Comparison of ENCODE assay signal across 21 cellular contexts in genomic region chr2:85692039-85692645, GRCh38. TPM values are rescaled to one million over a fixed set of nuclear protein-coding genes. Genes with fewer than 3 reads are reported as not detected.
DNase-seq lines count a peak whose midpoint lies in the region; ATAC-seq and TF ChIP-seq lines count a peak whose summit lies in the region.
"Had no signal": no experiment of that assay in that cellular context is flagged by ENCODE, and none has a peak within 500 bp of the region (broad histone marks: within the 10 kb centered on the region; RNA-seq: fewer than 3 reads in every experiment).

No MANE protein-coding gene starts in this region.

- intact Hi-C loops in natural killer cell (cut with micrococcal nuclease) = loop anchor here (2.0 to 5.0 kb wide), 3 partner anchors 161 to 345 kb away; partner anchors contain the start of gene ST3GAL5

- DNase-seq in activated CD8-positive, alpha-beta memory T cell treated with anti-CD3 and anti-CD28 coated beads, Interleukin-2, amount 10 ng/mL, durations not matched to agents 7 days and 5 days = no peak
- no peak for DNase-seq in activated CD8-positive, alpha-beta memory T cell treated with anti-CD3 and anti-CD28 coated beads, Interleukin-2, amount 50 U/mL, for 4 hours
- no peak for DNase-seq in activated naive CD8-positive, alpha-beta T cell treated with anti-CD3 and anti-CD28 coated beads for 36 hours
- DNase-seq in natural killer cell = no peak
- DNase-seq in T-helper 2 cell treated with Interferon-gamma antibody and Interleukin-4, amounts not matched to agents 5 μg/mL and 100 μg/mL, for 36 hours (ENCODE audit: low spot score) = no peak
- DNase-seq in stimulated activated CD4-positive, alpha-beta T cell treated with anti-CD3 and anti-CD28 coated beads, Interleukin-2, amount 100 ng/mL, for 24 hours = no peak
- DNase-seq: DMS53, EL, HFFc6, NCI-H1417 treated with DMSO at 0.1 percent for 48 hours, NCI-H187 treated with DMSO at 0.1 percent for 48 hours, NCI-H2227 treated with DMSO at 0.1 percent for 48 hours, NCI-H510A treated with DMSO at 0.1 percent for 48 hours, NCI-H774, SHP77 treated with DMSO at 0.1 percent for 48 hours had no signal

- CTCF ChIA-PET in activated CD8-positive, alpha-beta memory T cell treated with anti-CD3 and anti-CD28 coated beads, Interleukin-2, amount 10 ng/mL, durations not matched to agents 7 days and 5 days (lab: Charles Lee) = interaction anchor here (1.3 to 8.2 kb wide), 6 partner anchors 12 to 55 kb away, joined by 3 to 70 read pairs (median 6); no protein-coding TSS in a partner anchor

- no peak for ATAC-seq in activated CD8-positive, alpha-beta memory T cell treated with anti-CD3 and anti-CD28 coated beads, Interleukin-2, amount 10 ng/mL, durations not matched to agents 7 days and 5 days
- ATAC-seq in natural killer cell (peak; percentile 7 to 46 (median 19)), GM21360 (IDR thresholded peaks at IDR 0.05; ENCODE audit: unreplicated experiment) (no peak)
- ATAC-seq: A549; CD8-positive, alpha-beta T cell; GM12878 had no signal

- peaks cover 6% of the 10 kb centered on the region for H3K36me3 Mint-ChIP-seq in activated CD8-positive, alpha-beta memory T cell treated with anti-CD3 and anti-CD28 coated beads, Interleukin-2, amount 10 ng/mL, durations not matched to agents 7 days and 5 days
- H3K36me3 Mint-ChIP-seq in activated naive CD8-positive, alpha-beta T cell treated with anti-CD3 and anti-CD28 coated beads for 36 hours = no peaks in the 10 kb centered on the region
- no peaks in the 10 kb centered on the region for H3K36me3 Mint-ChIP-seq in natural killer cell
- no peaks in the 10 kb centered on the region for H3K36me3 Mint-ChIP-seq in T-helper 2 cell treated with Interferon-gamma antibody and Interleukin-4, amounts not matched to agents 5 μg/mL and 100 μg/mL, for 36 hours (ENCODE audit: low read depth)
- H3K36me3 Mint-ChIP-seq: CD8-positive, alpha-beta T cell had no signal

- peaks cover 36% of the 10 kb centered on the region for H3K4me1 Mint-ChIP-seq in activated CD8-positive, alpha-beta memory T cell treated with anti-CD3 and anti-CD28 coated beads, Interleukin-2, amount 10 ng/mL, durations not matched to agents 7 days and 5 days
- peaks cover 2% of the 10 kb centered on the region for H3K4me1 Mint-ChIP-seq in activated naive CD8-positive, alpha-beta T cell treated with anti-CD3 and anti-CD28 coated beads for 36 hours
- peaks cover 52 to 58% of the 10 kb centered on the region in 2 donors for H3K4me1 Mint-ChIP-seq in natural killer cell
- H3K4me1 Mint-ChIP-seq in T-helper 2 cell treated with Interferon-gamma antibody and Interleukin-4, amounts not matched to agents 5 μg/mL and 100 μg/mL, for 36 hours (ENCODE audit: low read depth) = no peaks in the 10 kb centered on the region

- H3K9me3 Mint-ChIP-seq in activated CD8-positive, alpha-beta memory T cell treated with anti-CD3 and anti-CD28 coated beads, Interleukin-2, amount 10 ng/mL, durations not matched to agents 7 days and 5 days (ENCODE audit: low read depth) = no peaks in the 10 kb centered on the region
- no peaks in the 10 kb centered on the region for H3K9me3 Mint-ChIP-seq in activated naive CD8-positive, alpha-beta T cell treated with anti-CD3 and anti-CD28 coated beads for 36 hours
- no peaks in the 10 kb centered on the region for H3K9me3 Mint-ChIP-seq in natural killer cell
- H3K9me3 Mint-ChIP-seq in T-helper 2 cell treated with Interferon-gamma antibody and Interleukin-4, amounts not matched to agents 5 μg/mL and 100 μg/mL, for 36 hours = no peaks in the 10 kb centered on the region
- H3K9me3 Mint-ChIP-seq: CD8-positive, alpha-beta T cell; HFFc6 had no signal

- H3K27ac Mint-ChIP-seq in activated CD8-positive, alpha-beta memory T cell treated with anti-CD3 and anti-CD28 coated beads, Interleukin-2, amount 10 ng/mL, durations not matched to agents 7 days and 5 days = peak overlapping the region; percentile 13
- peak overlapping the region; percentile 16 for H3K27ac Mint-ChIP-seq in activated naive CD8-positive, alpha-beta T cell treated with anti-CD3 and anti-CD28 coated beads for 36 hours
- peak overlapping the region; percentile 95 to 96 for H3K27ac Mint-ChIP-seq in natural killer cell
- H3K27ac Mint-ChIP-seq in T-helper 2 cell treated with Interferon-gamma antibody and Interleukin-4, amounts not matched to agents 5 μg/mL and 100 μg/mL, for 36 hours = no peak overlapping the region
- H3K27ac Mint-ChIP-seq: CD8-positive, alpha-beta T cell; HFFc6 had no signal

- peaks cover 16% of the 10 kb centered on the region for H3K27me3 Mint-ChIP-seq in activated CD8-positive, alpha-beta memory T cell treated with anti-CD3 and anti-CD28 coated beads, Interleukin-2, amount 10 ng/mL, durations not matched to agents 7 days and 5 days
- H3K27me3 Mint-ChIP-seq in activated naive CD8-positive, alpha-beta T cell treated with anti-CD3 and anti-CD28 coated beads for 36 hours = peaks cover 3% of the 10 kb centered on the region
- no peaks in the 10 kb centered on the region for H3K27me3 Mint-ChIP-seq in natural killer cell (ENCODE audit: low read depth in 2 of 2)
- peaks cover 11% of the 10 kb centered on the region for H3K27me3 Mint-ChIP-seq in T-helper 2 cell treated with Interferon-gamma antibody and Interleukin-4, amounts not matched to agents 5 μg/mL and 100 μg/mL, for 36 hours (ENCODE audit: low read depth)

- H3K4me3 Mint-ChIP-seq in activated CD8-positive, alpha-beta memory T cell treated with anti-CD3 and anti-CD28 coated beads, Interleukin-2, amount 10 ng/mL, durations not matched to agents 7 days and 5 days = no peak overlapping the region
- no peak overlapping the region for H3K4me3 Mint-ChIP-seq in activated naive CD8-positive, alpha-beta T cell treated with anti-CD3 and anti-CD28 coated beads for 36 hours
- peak overlapping the region; percentile 97 for H3K4me3 Mint-ChIP-seq in natural killer cell
- no peak overlapping the region for H3K4me3 Mint-ChIP-seq in T-helper 2 cell treated with Interferon-gamma antibody and Interleukin-4, amounts not matched to agents 5 μg/mL and 100 μg/mL, for 36 hours
- H3K4me3 Mint-ChIP-seq: CD8-positive, alpha-beta T cell; HFFc6 had no signal

- TF ChIP-seq CTCF in natural killer cell (IDR thresholded peaks at IDR 0.05) = no peak

RNA-seq across cellular contexts. Expression of gene GNLY, which starts 2.0 kb away (rescaled TPM):
- 1,000 to 10,000 TPM in 1 of 2 experiments, 100 to 1,000 TPM in 1; 364 to 1,915 TPM for total RNA-seq in activated CD8-positive, alpha-beta memory T cell treated with anti-CD3 and anti-CD28 coated beads, Interleukin-2, amount 10 ng/mL, durations not matched to agents 7 days and 5 days
- 1 to 10 TPM; 1.5 to 2.1 TPM for total RNA-seq in activated naive CD8-positive, alpha-beta T cell treated with anti-CD3 and anti-CD28 coated beads for 36 hours
- total RNA-seq in natural killer cell = 1,000 to 10,000 TPM; 4,938 to 8,199 (median 6,542) TPM
- total RNA-seq: HFFc6, HT-29, RPMI7951 had no signal

RNA-seq across cellular contexts. Expression of gene SFTPB, which starts 24.1 kb away (rescaled TPM):
- not detected for total RNA-seq in activated CD8-positive, alpha-beta memory T cell treated with anti-CD3 and anti-CD28 coated beads, Interleukin-2, amount 10 ng/mL, durations not matched to agents 7 days and 5 days
- total RNA-seq in activated naive CD8-positive, alpha-beta T cell treated with anti-CD3 and anti-CD28 coated beads for 36 hours = not detected
- not detected for total RNA-seq in natural killer cell
- total RNA-seq: CD8-positive, alpha-beta T cell; HFFc6; HT-29; RPMI7951 had no signal

Comparison
In these comparisons a context has a peak if more than half of its experiments do, and no peak if none do; other contexts are left out.
1. ATAC-seq: peak in natural killer cell (3 of 3); none in activated CD8-positive, alpha-beta memory T cell treated with anti-CD3 and anti-CD28 coated beads, Interleukin-2, amount 10 ng/mL, durations not matched to agents 7 days and 5 days (single experiment) and GM21360 (single experiment).
2. RNA of gene GNLY, which starts 2.0 kb away (total RNA-seq): 4,938 to 8,199 TPM in natural killer cell and 364 to 1,915 TPM in activated CD8-positive, alpha-beta memory T cell treated with anti-CD3 and anti-CD28 coated beads, Interleukin-2, amount 10 ng/mL, durations not matched to agents 7 days and 5 days; 1.5 to 2.1 TPM in activated naive CD8-positive, alpha-beta T cell treated with anti-CD3 and anti-CD28 coated beads for 36 hours; every median in the first group is over 100 times any median in the second.